In the genomic region with DNA sequence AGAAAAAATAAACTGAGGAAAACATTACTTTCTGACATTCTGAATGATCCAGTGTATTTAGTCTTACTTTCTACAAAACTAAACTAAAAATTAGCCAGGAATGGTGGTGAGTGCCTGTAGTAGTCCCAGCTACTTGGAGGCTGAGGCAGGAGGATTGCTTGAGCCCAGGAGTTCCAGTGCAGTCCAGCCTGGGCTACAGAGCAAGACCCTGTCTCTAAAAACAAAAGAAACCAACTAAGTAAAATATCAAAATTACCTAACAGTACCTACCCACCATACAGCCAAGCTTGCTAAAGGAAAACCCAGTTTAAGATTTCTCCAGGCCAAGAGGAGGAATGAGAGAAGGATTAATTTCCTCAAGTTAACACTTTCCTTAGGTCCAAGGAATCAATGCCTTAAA, we compare ENCODE assay signal across 13 cellular contexts. TPM values are rescaled to one million over a fixed set of nuclear protein-coding genes. Genes with fewer than 3 reads are reported as not detected.
DNase-seq lines count a peak whose midpoint lies in the region; ATAC-seq and TF ChIP-seq lines count a peak whose summit lies in the region.
"Had no signal": no experiment of that assay in that cellular context is flagged by ENCODE, and none has a peak within 500 bp of the region (broad histone marks: within the 10 kb centered on the region; RNA-seq: fewer than 3 reads in every experiment).

No MANE protein-coding gene starts in this region.

- intact Hi-C loops in CD8-positive, alpha-beta T cell (cut with DNase I, micrococcal nuclease) = loop anchor here (5.0 to 10.0 kb wide), 4 partner anchors 211 to 572 kb away; partner anchors contain the start of genes MARS2 (in 1 of the 2) and PGAP1 (in 1 of the 2)

- CTCF ChIA-PET in CD8-positive, alpha-beta T cell (lab: Charles Lee) = interaction anchor here (0.6 kb wide), 1 partner anchor 27 kb away, joined by 4 read pairs; no protein-coding TSS in a partner anchor

- no peak for DNase-seq in CD8-positive, alpha-beta T cell
- DNase-seq in HL-60 (ENCODE audit: low read depth in 1 of 2, low spot score in 1 of 2) (no peak), NCI-H774 (lab: John Stamatoyannopoulos, UW) (no peak), NCI-H510A treated with DMSO at 0.1 percent for 48 hours (lab: John Stamatoyannopoulos, UW) (no peak), NCI-H187 (lab: John Stamatoyannopoulos, UW) (no peak), NCI-H1930 (lab: John Stamatoyannopoulos, UW) (no peak)
- DNase-seq in activated naive CD4-positive, alpha-beta T cell treated with anti-CD3 and anti-CD28 coated beads, Interleukin-2, amount 50 U/mL, for 72 hours (ENCODE audit: low spot score in 2 of 2) = no peak
- DNase-seq in naive thymus-derived CD8-positive, alpha-beta T cell = no peak
- DNase-seq: amniotic stem cell, DMS53, MV-4-11, upper lobe of left lung had no signal

- peak overlapping the region; percentile 97 for H3K27ac Mint-ChIP-seq in CD8-positive, alpha-beta T cell
- peak overlapping the region; percentile 59 to 96 for H3K27ac Mint-ChIP-seq in activated naive CD4-positive, alpha-beta T cell treated with anti-CD3 and anti-CD28 coated beads, Interleukin-2, amount 50 U/mL, for 72 hours
- peak overlapping the region in 9 of 10 donors; percentile 61 to 98 (median 74) for H3K27ac Mint-ChIP-seq in naive thymus-derived CD8-positive, alpha-beta T cell

- POLR2A ChIA-PET in CD8-positive, alpha-beta T cell (lab: Charles Lee) = interaction anchor here (1.0 kb wide), 1 partner anchor 43 kb away, joined by 3 read pairs; the partner anchor contains the start of gene COQ10B
- POLR2A ChIA-PET in naive thymus-derived CD8-positive, alpha-beta T cell (lab: Charles Lee) = interaction anchor here (1.0 to 1.7 kb wide), 3 partner anchors 62 to 209 kb away, joined by 3 to 6 read pairs (median 5); partner anchors contain the start of genes MARS2 and SF3B1

- H3K27me3 Mint-ChIP-seq in CD8-positive, alpha-beta T cell (ENCODE audit: low read depth) = no peaks in the 10 kb centered on the region
- no peaks in the 10 kb centered on the region for H3K27me3 Mint-ChIP-seq in naive thymus-derived CD8-positive, alpha-beta T cell

- H3K9me3 Mint-ChIP-seq in CD8-positive, alpha-beta T cell = no peaks in the 10 kb centered on the region
- H3K9me3 Mint-ChIP-seq in activated naive CD4-positive, alpha-beta T cell treated with anti-CD3 and anti-CD28 coated beads, Interleukin-2, amount 50 U/mL, for 72 hours = no peaks in the 10 kb centered on the region
- no peaks in the 10 kb centered on the region for H3K9me3 Mint-ChIP-seq in naive thymus-derived CD8-positive, alpha-beta T cell

- ATAC-seq in CD8-positive, alpha-beta T cell = no peak
- ATAC-seq in activated naive CD4-positive, alpha-beta T cell treated with anti-CD3 and anti-CD28 coated beads, Interleukin-2, amount 50 U/mL, for 72 hours = no peak
- no peak for ATAC-seq in naive thymus-derived CD8-positive, alpha-beta T cell

- no peaks in the 10 kb centered on the region for H3K27me3 ChIP-seq in CD8-positive, alpha-beta T cell (ENCODE audit: insufficient read depth, low read length)
- H3K27me3 ChIP-seq in HL-60 (ENCODE audit: insufficient read depth, poor library complexity, severe bottlenecking) = no peaks in the 10 kb centered on the region
- H3K27me3 ChIP-seq: upper lobe of left lung had no signal

- peaks cover 34% of the 10 kb centered on the region for H3K36me3 ChIP-seq in CD8-positive, alpha-beta T cell (ENCODE audit: insufficient read depth, low read length)

- no peak for TF ChIP-seq CTCF in CD8-positive, alpha-beta T cell (IDR thresholded peaks at IDR 0.05)
- no peak for TF ChIP-seq CTCF in HL-60 (IDR thresholded peaks at IDR 0.05; ENCODE audit: insufficient read depth, low read length)

- H3K4me1 ChIP-seq in CD8-positive, alpha-beta T cell (ENCODE audit: insufficient read depth, low read length) = peaks cover 44% of the 10 kb centered on the region

- H3K4me1 Mint-ChIP-seq in CD8-positive, alpha-beta T cell (ENCODE audit: low read depth) = peaks cover 51% of the 10 kb centered on the region
- H3K4me1 Mint-ChIP-seq in naive thymus-derived CD8-positive, alpha-beta T cell = peaks cover 20 to 59% (median 46%) of the 10 kb centered on the region in 4 donors

- no peak overlapping the region for H3K27ac ChIP-seq in CD8-positive, alpha-beta T cell (ENCODE audit: low read depth, low read length)
- no peak overlapping the region for H3K27ac ChIP-seq in HL-60 (replicated peaks)
- H3K27ac ChIP-seq: parathyroid adenoma, upper lobe of left lung had no signal

- H3K4me3 ChIP-seq in CD8-positive, alpha-beta T cell (ENCODE audit: low read depth, low read length) = no peak overlapping the region
- peak overlapping the region; percentile 81 for H3K4me3 ChIP-seq in HL-60 (replicated peaks; ENCODE audit: insufficient read depth, low read length)
- H3K4me3 ChIP-seq: upper lobe of left lung had no signal

- H3K9me3 ChIP-seq in CD8-positive, alpha-beta T cell (ENCODE audit: low read length) = no peaks in the 10 kb centered on the region
- H3K9me3 ChIP-seq: upper lobe of left lung had no signal

- H3K4me3 Mint-ChIP-seq in CD8-positive, alpha-beta T cell = peak overlapping the region; percentile 16
- peak overlapping the region in 9 of 10 donors; percentile 16 to 98 (median 46) for H3K4me3 Mint-ChIP-seq in naive thymus-derived CD8-positive, alpha-beta T cell

- peaks cover 74% of the 10 kb centered on the region for H3K36me3 Mint-ChIP-seq in CD8-positive, alpha-beta T cell
- peaks cover 64 to 72% of the 10 kb centered on the region in 2 donors for H3K36me3 Mint-ChIP-seq in activated naive CD4-positive, alpha-beta T cell treated with anti-CD3 and anti-CD28 coated beads, Interleukin-2, amount 50 U/mL, for 72 hours
- peaks cover 4 to 70% (median 25%) of the 10 kb centered on the region in 3 donors for H3K36me3 Mint-ChIP-seq in naive thymus-derived CD8-positive, alpha-beta T cell

RNA-seq across cellular contexts. Expression of gene HSPD1, which starts 2.9 kb away (rescaled TPM):
- total RNA-seq in CD8-positive, alpha-beta T cell = 100 to 1,000 TPM; 162 to 163 TPM
- 100 to 1,000 TPM; 646 to 811 TPM for total RNA-seq in activated naive CD4-positive, alpha-beta T cell treated with anti-CD3 and anti-CD28 coated beads, Interleukin-2, amount 50 U/mL, for 72 hours
- 100 to 1,000 TPM; 138 to 140 TPM for total RNA-seq in naive thymus-derived CD8-positive, alpha-beta T cell
- polyA plus RNA-seq in naive thymus-derived CD8-positive, alpha-beta T cell = 100 to 1,000 TPM; 101 to 134 (median 128) TPM

RNA-seq across cellular contexts. Expression of gene HSPE1, which starts 3.5 kb away (rescaled TPM):
- 10 to 100 TPM; 76.7 to 76.8 TPM for total RNA-seq in CD8-positive, alpha-beta T cell
- 100 to 1,000 TPM; 264 to 275 TPM for total RNA-seq in activated naive CD4-positive, alpha-beta T cell treated with anti-CD3 and anti-CD28 coated beads, Interleukin-2, amount 50 U/mL, for 72 hours
- 10 to 100 TPM; 62.9 to 65.8 TPM for total RNA-seq in naive thymus-derived CD8-positive, alpha-beta T cell
- polyA plus RNA-seq in naive thymus-derived CD8-positive, alpha-beta T cell = 100 to 1,000 TPM; 154 to 181 (median 172) TPM

RNA-seq across cellular contexts. Expression of gene MOB4, which starts 19.2 kb away (rescaled TPM):
- total RNA-seq in CD8-positive, alpha-beta T cell = 10 to 100 TPM; 32.1 to 36.5 TPM
- total RNA-seq in activated naive CD4-positive, alpha-beta T cell treated with anti-CD3 and anti-CD28 coated beads, Interleukin-2, amount 50 U/mL, for 72 hours = 10 to 100 TPM; 16.0 to 21.2 TPM
- 10 to 100 TPM; 24.0 to 26.1 TPM for total RNA-seq in naive thymus-derived CD8-positive, alpha-beta T cell
- 10 to 100 TPM; 19.4 to 29.1 (median 23.6) TPM for polyA plus RNA-seq in naive thymus-derived CD8-positive, alpha-beta T cell

RNA-seq across cellular contexts. Expression of gene COQ10B, which starts 43.3 kb away (rescaled TPM):
- total RNA-seq in CD8-positive, alpha-beta T cell = 10 to 100 TPM; 66.9 to 67.6 TPM
- 10 to 100 TPM; 12.6 to 48.6 TPM for total RNA-seq in activated naive CD4-positive, alpha-beta T cell treated with anti-CD3 and anti-CD28 coated beads, Interleukin-2, amount 50 U/mL, for 72 hours
- total RNA-seq in naive thymus-derived CD8-positive, alpha-beta T cell = 10 to 100 TPM; 33.2 to 35.1 TPM
- 10 to 100 TPM; 30.0 to 43.4 (median 39.4) TPM for polyA plus RNA-seq in naive thymus-derived CD8-positive, alpha-beta T cell
